In genomic region chr1:240956424-240956823, GRCh38 we compare ENCODE assay signal across 28 cellular contexts.
"Had no signal": no experiment of that assay in that cellular context is flagged by ENCODE, and none has a peak within 500 bp of the region (broad histone marks: within the 10 kb centered on the region; RNA-seq: fewer than 3 reads in every experiment).

No MANE protein-coding gene starts in this region.

- H3K27me3 Mint-ChIP-seq: effector memory CD8-positive, alpha-beta T cell had no signal

- H3K27ac Mint-ChIP-seq: dendritic cell treated with granulocyte-macrophage colony-stimulating factor and Interleukin-4, amounts not matched to agents 40 ng/mL and 50 ng/mL, for 4 days; effector memory CD8-positive, alpha-beta T cell; endodermal cell had no signal

- H3K9me3 Mint-ChIP-seq: dendritic cell treated with granulocyte-macrophage colony-stimulating factor and Interleukin-4, amounts not matched to agents 40 ng/mL and 50 ng/mL, for 4 days; endodermal cell had no signal

- ATAC-seq: effector memory CD8-positive, alpha-beta T cell; esophagus mucosa; foreskin keratinocyte; gastrocnemius medialis; gastroesophageal sphincter; heart left ventricle; heart right ventricle had no signal

- FAIRE-seq: colon, endometrium, endothelial cell of umbilical vein, frontal cortex had no signal

- H3K36me3 ChIP-seq: colonic mucosa, esophagus muscularis mucosa, esophagus squamous epithelium, gastrocnemius medialis, gastroesophageal sphincter, heart left ventricle, heart right ventricle had no signal

- DNase-seq: colonic mucosa; cortex of kidney; dorsolateral prefrontal cortex; effector CD4-positive, alpha-beta T cell; effector CD8-positive, alpha-beta T cell; effector memory CD4-positive, alpha-beta T cell; effector memory CD8-positive, alpha-beta T cell; endodermal cell; erythroblast; esophagus squamous epithelium; foreskin fibroblast; foreskin keratinocyte; foreskin melanocyte; gastrocnemius medialis; glutamatergic neuron; head of caudate nucleus; heart left ventricle; heart right ventricle had no signal

- H3K4me3 ChIP-seq: colonic mucosa, coronary artery, dorsolateral prefrontal cortex, esophagus muscularis mucosa, esophagus squamous epithelium, gastrocnemius medialis, gastroesophageal sphincter, heart left ventricle, heart right ventricle had no signal

- H3K4me3 Mint-ChIP-seq: dendritic cell treated with granulocyte-macrophage colony-stimulating factor and Interleukin-4, amounts not matched to agents 40 ng/mL and 50 ng/mL, for 4 days; effector memory CD8-positive, alpha-beta T cell; endodermal cell had no signal

- H3K4me1 Mint-ChIP-seq: endodermal cell had no signal

- H3K4me1 ChIP-seq: colonic mucosa, esophagus muscularis mucosa, esophagus squamous epithelium, foreskin keratinocyte, gastrocnemius medialis, gastroesophageal sphincter, heart left ventricle, heart right ventricle had no signal

- H3K9me3 ChIP-seq: colonic mucosa, esophagus muscularis mucosa, esophagus squamous epithelium, gastrocnemius medialis, gastroesophageal sphincter, heart left ventricle, heart right ventricle had no signal

- H3K27ac ChIP-seq: colonic mucosa, coronary artery, dorsolateral prefrontal cortex, epithelial cell of prostate, esophagus muscularis mucosa, esophagus squamous epithelium, foreskin keratinocyte, gastrocnemius medialis, gastroesophageal sphincter, heart left ventricle, heart right ventricle had no signal

- H3K27me3 ChIP-seq: colonic mucosa, dorsolateral prefrontal cortex, esophagus muscularis mucosa, esophagus squamous epithelium, foreskin keratinocyte, gastrocnemius medialis, heart left ventricle, heart right ventricle had no signal
